8 cellular contexts compared by ENCODE assay signal in the genomic region with DNA sequence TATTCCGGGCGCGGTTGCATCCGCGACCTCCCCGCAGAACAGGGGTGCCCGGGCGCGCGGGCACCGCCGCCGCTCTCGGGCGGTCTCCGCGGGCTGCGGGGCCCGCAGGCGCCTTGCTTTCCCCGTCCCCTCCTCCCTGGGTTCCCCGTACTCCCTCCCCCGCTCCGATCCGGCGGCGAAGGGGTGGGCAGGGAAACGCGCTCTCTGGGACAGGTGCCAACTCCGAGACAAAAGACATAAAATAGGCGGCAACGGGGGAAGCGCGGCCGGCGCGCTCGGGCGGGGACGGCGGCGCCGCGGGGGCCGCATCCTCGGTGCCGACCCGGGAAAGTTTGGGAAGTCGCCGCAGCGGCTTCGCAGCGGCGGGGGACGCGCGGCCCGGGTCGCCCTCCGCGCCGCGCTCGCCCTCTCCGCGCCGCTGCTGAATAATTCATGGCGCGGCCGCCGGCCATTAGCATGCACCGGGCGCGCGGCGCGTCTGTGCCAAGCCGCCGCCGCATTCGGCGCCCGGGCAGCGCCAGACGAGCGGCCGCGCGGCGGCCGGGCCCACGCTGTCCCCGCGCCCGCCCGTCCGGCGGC.
A peak's percentile ranks its signal among the peaks of the same experiment; 100 is the strongest.
DNase-seq lines count a peak whose midpoint lies in the region; ATAC-seq and TF ChIP-seq lines count a peak whose summit lies in the region.

No MANE protein-coding gene starts in this region.

- H3K9me3 Mint-ChIP-seq in activated CD4-positive, alpha-beta T cell treated with anti-CD3 and anti-CD28 coated beads, Interleukin-2, amount 10 ng/mL, durations not matched to agents 7 days and 5 days: no peaks in the 10 kb centered on the region

- CTCF ChIA-PET in activated CD4-positive, alpha-beta T cell treated with anti-CD3 and anti-CD28 coated beads, Interleukin-2, amount 10 ng/mL, durations not matched to agents 7 days and 5 days (lab: Charles Lee): no interaction called here

- peak overlapping the region; percentile 82 for H3K4me3 Mint-ChIP-seq in activated CD4-positive, alpha-beta T cell treated with anti-CD3 and anti-CD28 coated beads, Interleukin-2, amount 10 ng/mL, durations not matched to agents 7 days and 5 days

- peaks cover 60% of the 10 kb centered on the region for H3K4me1 Mint-ChIP-seq in activated CD4-positive, alpha-beta T cell treated with anti-CD3 and anti-CD28 coated beads, Interleukin-2, amount 10 ng/mL, durations not matched to agents 7 days and 5 days

- H3K36me3 Mint-ChIP-seq in activated CD4-positive, alpha-beta T cell treated with anti-CD3 and anti-CD28 coated beads, Interleukin-2, amount 10 ng/mL, durations not matched to agents 7 days and 5 days (ENCODE audit: low read depth): peaks cover 20% of the 10 kb centered on the region

- H3K36me3 ChIP-seq in effector memory CD4-positive, alpha-beta T cell (ENCODE audit: control insufficient read depth, insufficient read depth, low read length): no peaks in the 10 kb centered on the region

- POLR2A ChIA-PET in activated CD4-positive, alpha-beta T cell treated with anti-CD3 and anti-CD28 coated beads, Interleukin-2, amount 10 ng/mL, durations not matched to agents 7 days and 5 days (lab: Charles Lee): no interaction called here

- H3K27me3 Mint-ChIP-seq in activated CD4-positive, alpha-beta T cell treated with anti-CD3 and anti-CD28 coated beads, Interleukin-2, amount 10 ng/mL, durations not matched to agents 7 days and 5 days: no peaks in the 10 kb centered on the region

- H3K4me1 ChIP-seq in effector memory CD4-positive, alpha-beta T cell (ENCODE audit: control insufficient read depth, insufficient read depth, low read length, poor library complexity, severe bottlenecking): peaks cover 18% of the 10 kb centered on the region

- H3K27me3 ChIP-seq in effector memory CD4-positive, alpha-beta T cell (replicated peaks; ENCODE audit: control insufficient read depth, insufficient read depth, low read length, poor library complexity, severe bottlenecking): no peaks in the 10 kb centered on the region

- no peaks in the 10 kb centered on the region for H3K9me3 ChIP-seq in effector memory CD4-positive, alpha-beta T cell (ENCODE audit: control insufficient read depth, low read length)

- H3K27ac ChIP-seq in effector memory CD4-positive, alpha-beta T cell (ENCODE audit: insufficient read depth, low read length, poor library complexity, severe bottlenecking): peak overlapping the region; percentile 36

- peak overlapping the region; percentile 96 for H3K4me3 ChIP-seq in AG09309 (ENCODE audit: control insufficient read depth, low read depth, low read length)
- H3K4me3 ChIP-seq in effector memory CD4-positive, alpha-beta T cell (ENCODE audit: insufficient read depth, low read depth, low read length, poor library complexity, severe bottlenecking): peak overlapping the region; percentile 76

- DNase-seq in AG09309 (ENCODE audit: low read depth) (peak; percentile 84), NCI-H2171 treated with DMSO at 0.1 percent for 48 hours (lab: John Stamatoyannopoulos, UW) (peak; percentile 87), medulla oblongata (ENCODE audit: extremely low spot score) (peak; percentile 94)
- peak; percentile 59 for DNase-seq in activated CD4-positive, alpha-beta T cell treated with anti-CD3 and anti-CD28 coated beads, Interleukin-2, amount 10 ng/mL, durations not matched to agents 7 days and 5 days
- peak; percentile 31 to 35 (median 33) for DNase-seq in effector memory CD4-positive, alpha-beta T cell
- DNase-seq in stimulated activated CD4-positive, alpha-beta T cell treated with anti-CD3 and anti-CD28 coated beads, Interleukin-4, amount 100 ng/mL, for 48 hours (ENCODE audit: low read depth in 2 of 2): peak; percentile 54 to 58

- ATAC-seq in GM21529 (IDR thresholded peaks at IDR 0.05; ENCODE audit: unreplicated experiment) (peak; percentile 11), HG03342 (IDR thresholded peaks at IDR 0.05; ENCODE audit: unreplicated experiment) (no peak)

- H3K27ac Mint-ChIP-seq in activated CD4-positive, alpha-beta T cell treated with anti-CD3 and anti-CD28 coated beads, Interleukin-2, amount 10 ng/mL, durations not matched to agents 7 days and 5 days: peak overlapping the region; percentile 88

- TF ChIP-seq CTCF in AG09309 (IDR thresholded peaks at IDR 0.05; ENCODE audit: control insufficient read depth, insufficient read depth, low read depth, low read length, missing control alignments): no peak

Comparison
In these comparisons a context has a peak if more than half of its experiments do, and no peak if none do; other contexts are left out.
1. DNase-seq: peak in every context shown above with its lines; median percentile 94 in medulla oblongata; 87 in NCI-H2171 treated with DMSO at 0.1 percent for 48 hours; 84 in AG09309; 59 in activated CD4-positive, alpha-beta T cell treated with anti-CD3 and anti-CD28 coated beads, Interleukin-2, amount 10 ng/mL, durations not matched to agents 7 days and 5 days; 56 in stimulated activated CD4-positive, alpha-beta T cell treated with anti-CD3 and anti-CD28 coated beads, Interleukin-4, amount 100 ng/mL, for 48 hours; 33 in effector memory CD4-positive, alpha-beta T cell.